ENCODE assay signal across 8 cellular contexts in genomic region chr10:71888623-71889387, GRCh38. TPM values are rescaled to one million over a fixed set of nuclear protein-coding genes. Genes with fewer than 3 reads are reported as not detected.
DNase-seq lines count a peak whose midpoint lies in the region; ATAC-seq, FAIRE-seq and TF ChIP-seq lines count a peak whose summit lies in the region.

No MANE protein-coding gene starts in this region.

- no peak for TF ChIP-seq EP300 in H1 (IDR thresholded peaks at IDR 0.05; ENCODE audit: borderline replicate concordance in 1 of 2, low read depth in 2 of 2, low read length in 2 of 2)

- no peak overlapping the region for H3K27ac ChIP-seq in H1 (ENCODE audit: low read depth, low read length)

- H3K14ac ChIP-seq in H1 (ENCODE audit: insufficient read length), result no peak overlapping the region

- no peak; a peak in 1 of 4 replicates for TF ChIP-seq RAD21 in H1 (IDR thresholded peaks at IDR 0.05 in 1 of 2, conservative IDR thresholded peaks at IDR 0.05 in 1 of 2; ENCODE audit: low read depth in 2 of 2, low read length in 2 of 2)

- TF ChIP-seq POLR2A in H1 (IDR thresholded peaks at IDR 0.05; ENCODE audit: control extremely low read depth in 1 of 2, low read depth in 2 of 2, low read length in 2 of 2), result no peak

- no peak overlapping the region for H4K8ac ChIP-seq in H1 (ENCODE audit: extremely low read depth, insufficient read depth, low read length)

- no peak overlapping the region for H2AK5ac ChIP-seq in H1 (ENCODE audit: low read depth, low read length)

- H2BK120ac ChIP-seq in H1 (replicated peaks; ENCODE audit: low read depth, low read length), result no peak overlapping the region

- H2BK5ac ChIP-seq in H1 (ENCODE audit: low read depth, low read length), result no peak overlapping the region

- H3K27me3 ChIP-seq in H1 (replicated peaks in 1 of 4; ENCODE audit: control insufficient read depth in 3 of 4, extremely low read depth in 1 of 4, insufficient read depth in 3 of 4, low read length in 3 of 4), result peaks cover 4 to 27% (median 25%) of the 10 kb centered on the region in 4 experiments

- H3K79me2 ChIP-seq in H1 (ENCODE audit: control insufficient read depth in 1 of 2, insufficient read depth in 2 of 2, low read length in 2 of 2), result no peaks in the 10 kb centered on the region

- H3K56ac ChIP-seq in H1 (replicated peaks; ENCODE audit: insufficient read length, low read depth, low read length), result no peak overlapping the region

- H2BK15ac ChIP-seq in H1 (ENCODE audit: low read length), result peak overlapping the region; percentile 99; the same call in 1 of the 2 replicates

- H3K4me3 Mint-ChIP-seq in activated CD4-positive, alpha-beta memory T cell treated with anti-CD3 and anti-CD28 coated beads, Interleukin-2, amount 10 ng/mL, durations not matched to agents 7 days and 5 days, result peak overlapping the region; percentile 71
- peak overlapping the region; percentile 83 for H3K4me3 Mint-ChIP-seq in memory B cell

- H3K18ac ChIP-seq in H1 (ENCODE audit: extremely low read depth, low read length), result no peak overlapping the region; the same call in none of the 2 replicates

- no peaks in the 10 kb centered on the region for H3K79me1 ChIP-seq in H1 (ENCODE audit: low read depth, low read length)

- peaks cover 22% of the 10 kb centered on the region for H3K27me3 Mint-ChIP-seq in activated CD4-positive, alpha-beta memory T cell treated with anti-CD3 and anti-CD28 coated beads, Interleukin-2, amount 10 ng/mL, durations not matched to agents 7 days and 5 days
- no peaks in the 10 kb centered on the region for H3K27me3 Mint-ChIP-seq in memory B cell

- peak overlapping the region; percentile 80 to 96 for H3K4me2 ChIP-seq in H1 (ENCODE audit: insufficient read depth in 1 of 2, low read depth in 2 of 2, low read length in 2 of 2)

- no peaks in the 10 kb centered on the region for H4K20me1 ChIP-seq in H1 (replicated peaks in 1 of 2; ENCODE audit: control insufficient read depth in 1 of 2, insufficient read depth in 2 of 2, low read length in 2 of 2)

- no peak overlapping the region for H2BK20ac ChIP-seq in H1 (ENCODE audit: low read length)

- H3K9me3 ChIP-seq in H1 (ENCODE audit: insufficient read depth in 2 of 2, low read depth in 1 of 2, low read length in 1 of 2), result no peaks in the 10 kb centered on the region

- CTCF ChIA-PET in activated CD4-positive, alpha-beta memory T cell treated with anti-CD3 and anti-CD28 coated beads, Interleukin-2, amount 10 ng/mL, durations not matched to agents 7 days and 5 days (lab: Charles Lee), result no interaction called here
- CTCF ChIA-PET in H1 (lab: Charles Lee; ENCODE audit: partially characterized antibody), result no interaction called here

- ATAC-seq in GM18520 (IDR thresholded peaks at IDR 0.05; ENCODE audit: unreplicated experiment) (peak; percentile 80), HG02981 (IDR thresholded peaks at IDR 0.05; ENCODE audit: unreplicated experiment) (peak; percentile 83), memory B cell (ENCODE audit: low read depth) (peak; percentile 94)

- no peak overlapping the region for H2BK12ac ChIP-seq in H1 (ENCODE audit: low read depth, low read length)

- H3K27ac Mint-ChIP-seq in activated CD4-positive, alpha-beta memory T cell treated with anti-CD3 and anti-CD28 coated beads, Interleukin-2, amount 10 ng/mL, durations not matched to agents 7 days and 5 days, result no peak overlapping the region
- peak overlapping the region; percentile 88 for H3K27ac Mint-ChIP-seq in memory B cell

- H3K4me1 ChIP-seq in H1 (replicated peaks in 1 of 4; ENCODE audit: control insufficient read depth in 3 of 4, insufficient read depth in 4 of 4, low read length in 3 of 4), result no peaks in the 10 kb centered on the region; a peak in 1 of 7 replicates

- TF ChIP-seq CTCF in AG09319 (IDR thresholded peaks at IDR 0.05; ENCODE audit: low read depth, low read length) (no peak), H1 (IDR thresholded peaks at IDR 0.05; ENCODE audit: control extremely low read depth in 1 of 3, insufficient read depth in 1 of 3, low read depth in 1 of 3, low read length in 3 of 3) (no peak)

- peaks cover 7% of the 10 kb centered on the region; the same call in 1 of the 2 replicates for H3K23me2 ChIP-seq in H1 (ENCODE audit: low read depth, low read length)

- no peak for FAIRE-seq in H1 (lab: Jason Lieb, UNC)

- H3K36me3 ChIP-seq in H1 (ENCODE audit: control insufficient read depth in 2 of 4, insufficient read depth in 4 of 4, low read length in 3 of 4), result no peaks in the 10 kb centered on the region

- peak; percentile 88 for DNase-seq in AG09319 (ENCODE audit: extremely low read depth, low read depth)
- DNase-seq in NCI-H2171 (lab: John Stamatoyannopoulos, UW), result peak; percentile 45
- peak; percentile 63 for DNase-seq in activated CD4-positive, alpha-beta memory T cell treated with anti-CD3 and anti-CD28 coated beads, Interleukin-2, amount 10 ng/mL, durations not matched to agents 7 days and 5 days
- peak; percentile 5 to 75 for DNase-seq in H1 (ENCODE audit: low read depth in 1 of 2, low spot score in 2 of 2)
- peak; percentile 75 to 84 for DNase-seq in memory B cell (ENCODE audit: low spot score in 2 of 2)
- DNase-seq in stimulated activated CD8-positive, alpha-beta memory T cell treated with anti-CD3 and anti-CD28 coated beads, Interleukin-12 subunit alpha, Interleukin-12 subunit beta, amount 100 ng/mL, for 4 hours (ENCODE audit: low read depth), result peak; percentile 37

- 5% methylated on average over 36 of the region's 48 CpGs; no CpG with 5 or more reads in 1 of the 2 experiments for WGBS in H1 (ENCODE audit: extremely low coverage in 1 of 2, insufficient coverage in 1 of 2, insufficient read length in 1 of 2, insufficient replicate concordance in 2 of 2, low coverage in 1 of 2, low lambda C conversion rate in 2 of 2, missing lambda C conversion rate in 1 of 2), 2 experiments

- H4K91ac ChIP-seq in H1 (replicated peaks; ENCODE audit: insufficient read length, low read length), result no peak overlapping the region

- no peak overlapping the region for H3K23ac ChIP-seq in H1 (ENCODE audit: insufficient read length)

- peak overlapping the region; percentile 91 for H2AFZ ChIP-seq in H1 (ENCODE audit: low read length)

- POLR2A ChIA-PET in activated CD4-positive, alpha-beta memory T cell treated with anti-CD3 and anti-CD28 coated beads, Interleukin-2, amount 10 ng/mL, durations not matched to agents 7 days and 5 days (lab: Charles Lee), result no interaction called here
- POLR2A ChIA-PET in H1 (lab: Charles Lee; ENCODE audit: partially characterized antibody), result interaction anchor here (0.7 kb wide), 1 partner anchor 39 kb away, joined by 3 read pairs; no protein-coding TSS in a partner anchor

- peaks cover 10% of the 10 kb centered on the region for H3K4me1 Mint-ChIP-seq in activated CD4-positive, alpha-beta memory T cell treated with anti-CD3 and anti-CD28 coated beads, Interleukin-2, amount 10 ng/mL, durations not matched to agents 7 days and 5 days
- peaks cover 19% of the 10 kb centered on the region for H3K4me1 Mint-ChIP-seq in memory B cell

- H3K9ac ChIP-seq in H1 (replicated peaks in 1 of 4; ENCODE audit: extremely low read depth in 1 of 4, low read depth in 3 of 4, low read length in 3 of 4), result no peak overlapping the region; a peak in 1 of 7 replicates

- H4K5ac ChIP-seq in H1 (ENCODE audit: insufficient read length, low read depth, low read length), result no peak overlapping the region

- H3K4ac ChIP-seq in H1 (replicated peaks; ENCODE audit: insufficient read length, low read depth, low read length), result no peak overlapping the region

- no peaks in the 10 kb centered on the region for H3K9me3 Mint-ChIP-seq in activated CD4-positive, alpha-beta memory T cell treated with anti-CD3 and anti-CD28 coated beads, Interleukin-2, amount 10 ng/mL, durations not matched to agents 7 days and 5 days
- no peaks in the 10 kb centered on the region for H3K9me3 Mint-ChIP-seq in memory B cell

- H3K4me3 ChIP-seq in H1 (ENCODE audit: extremely low read depth in 1 of 4, insufficient read depth in 2 of 4, low read depth in 3 of 4, low read length in 4 of 4), result peak overlapping the region; percentile 53 to 65 (median 62); a peak in 7 of 8 replicates

- no peaks in the 10 kb centered on the region for H3K36me3 Mint-ChIP-seq in activated CD4-positive, alpha-beta memory T cell treated with anti-CD3 and anti-CD28 coated beads, Interleukin-2, amount 10 ng/mL, durations not matched to agents 7 days and 5 days (ENCODE audit: low read depth)
- no peaks in the 10 kb centered on the region for H3K36me3 Mint-ChIP-seq in memory B cell

TF ChIP-seq in H1, 55 proteins besides CTCF, POLR2A, EP300 and RAD21 (continues in another document):
- no peak for TF ChIP-seq HDAC2 (IDR thresholded peaks at IDR 0.05; ENCODE audit: borderline replicate concordance in 1 of 2, low read depth in 2 of 2, low read length in 2 of 2)
- TF ChIP-seq KDM5A (IDR thresholded peaks at IDR 0.05; ENCODE audit: low read length), result no peak
- no peak for TF ChIP-seq SAP30 (IDR thresholded peaks at IDR 0.05; ENCODE audit: insufficient read depth, insufficient replicate concordance, low read length)
- TF ChIP-seq ATF3 (IDR thresholded peaks at IDR 0.05; ENCODE audit: insufficient read depth, low read depth, low read length), result no peak
- TF ChIP-seq RFX5 (IDR thresholded peaks at IDR 0.05; ENCODE audit: borderline replicate concordance, low read depth, low read length), result no peak
- no peak for TF ChIP-seq SIRT6 (IDR thresholded peaks at IDR 0.05; ENCODE audit: low read length)
- TF ChIP-seq SUZ12 (IDR thresholded peaks at IDR 0.05; ENCODE audit: low read length), result peak; percentile 66
- no peak for TF ChIP-seq TBP (IDR thresholded peaks at IDR 0.05; ENCODE audit: low read depth, low read length)
- TF ChIP-seq SP2 (IDR thresholded peaks at IDR 0.05; ENCODE audit: low read length), result no peak
- TF ChIP-seq BCL11A (IDR thresholded peaks at IDR 0.05; ENCODE audit: low read depth in 2 of 2, low read length in 2 of 2), result no peak
- TF ChIP-seq SRF (IDR thresholded peaks at IDR 0.05; ENCODE audit: low read depth, low read length), result no peak
- TF ChIP-seq CHD2 (IDR thresholded peaks at IDR 0.05; ENCODE audit: low read length), result no peak

RNA-seq across cellular contexts. Expression of gene PSAP, which starts 37.8 kb away (rescaled TPM):
- 100 to 1,000 TPM; 176 to 178 TPM for total RNA-seq in activated CD4-positive, alpha-beta memory T cell treated with anti-CD3 and anti-CD28 coated beads, Interleukin-2, amount 10 ng/mL, durations not matched to agents 7 days and 5 days
- 386 and 388 TPM in 2 replicates for total RNA-seq in H1 (2021; fragmentation: NEBNext Ultra II Directional; extraction: Animal tissue kit (Norgen Biotek cat#: 25700))
- polyA plus RNA-seq in H1 (2011; rRNA removed), result 504 and 700 TPM in 2 replicates
- 658 TPM for polyA plus RNA-seq in H1 (2011; cell fraction: cytosol; rRNA removed)
- 734 TPM for polyA plus RNA-seq in H1 (2011; cell fraction: nucleus; rRNA removed)
- polyA plus RNA-seq in H1 (2012, experiment 1 of 2), result 396 to 476 TPM (median 458 TPM) in 4 replicates
- 418 TPM for polyA plus RNA-seq in H1 (2012, experiment 2 of 2)
- 516 TPM for polyA plus RNA-seq in H1 (2013, experiment 1 of 2)
- 481 TPM for polyA plus RNA-seq in H1 (2013, experiment 2 of 2)
- polyA minus RNA-seq in H1 (2011; rRNA and poly(A)+ RNA removed), result 440 and 675 TPM in 2 replicates
- 334 TPM for polyA minus RNA-seq in H1 (2011; cell fraction: cytosol; rRNA and poly(A)+ RNA removed)
- polyA minus RNA-seq in H1 (2011; cell fraction: nucleus; rRNA and poly(A)+ RNA removed), result 186 TPM

Comparison
In these comparisons a context has a peak if more than half of its experiments do, and no peak if none do; other contexts are left out.
1. DNase-seq: peak in every context shown above with its lines; median percentile 88 in AG09319; 80 in memory B cell; 63 in activated CD4-positive, alpha-beta memory T cell treated with anti-CD3 and anti-CD28 coated beads, Interleukin-2, amount 10 ng/mL, durations not matched to agents 7 days and 5 days; 45 in NCI-H2171; 40 in H1; 37 in stimulated activated CD8-positive, alpha-beta memory T cell treated with anti-CD3 and anti-CD28 coated beads, Interleukin-12 subunit alpha, Interleukin-12 subunit beta, amount 100 ng/mL, for 4 hours.